ENCODE assay signal across 8 cellular contexts in genomic region chr4:1548812-1549637, GRCh38.
DNase-seq lines count a peak whose midpoint lies in the region; ATAC-seq and TF ChIP-seq lines count a peak whose summit lies in the region.
"Not testable (repeated sequence)": the region's sequence is repeated elsewhere in the genome, so short reads cannot be mapped to it uniquely, and the experiment has no call there.

No MANE protein-coding gene starts in this region.

- H3K9me3 ChIP-seq in CD8-positive, alpha-beta T cell (ENCODE audit: low read length); OCI-LY7 (ENCODE audit: low read length); mammary epithelial cell (replicated peaks; ENCODE audit: insufficient read depth, low read length); hepatocyte (ENCODE audit: low read depth): not testable (repeated sequence)

- not testable (repeated sequence) for H3K9me2 ChIP-seq in OCI-LY7 (ENCODE audit: insufficient read depth, low read length); hepatocyte (replicated peaks; ENCODE audit: insufficient read depth)

- H3K27ac Mint-ChIP-seq in CD8-positive, alpha-beta T cell; HFFc6; progenitor cell of endocrine pancreas; stimulated activated memory B cell treated with anti-CD40 and anti-IgM and Interleukin-4, amounts not matched to agents 10 μg/mL and 1 μg/mL and 100 μg/mL, for 72 hours: not testable (repeated sequence)

- in situ Hi-C loops in mammary epithelial cell (cut with MboI; ENCODE audit: low sequenced_read_pairs in 2 of 2), result not testable (repeated sequence)

- not testable (repeated sequence) for H3K4me3 ChIP-seq in CD8-positive, alpha-beta T cell (ENCODE audit: low read depth, low read length); OCI-LY7 (ENCODE audit: low read depth, low read length, poor library complexity, severe bottlenecking); mammary epithelial cell (replicated peaks in 1 of 3; ENCODE audit: insufficient read depth in 1 of 3, low read depth in 2 of 3, low read length in 3 of 3); hepatocyte

- peak overlapping the region; percentile 20 for H3K4me3 Mint-ChIP-seq in CD8-positive, alpha-beta T cell
- peak overlapping the region; percentile 75 for H3K4me3 Mint-ChIP-seq in HFFc6
- not testable (repeated sequence) for H3K4me3 Mint-ChIP-seq in progenitor cell of endocrine pancreas (ENCODE audit: low read depth)
- peak overlapping the region; percentile 36 for H3K4me3 Mint-ChIP-seq in stimulated activated memory B cell treated with anti-CD40 and anti-IgM and Interleukin-4, amounts not matched to agents 10 μg/mL and 1 μg/mL and 100 μg/mL, for 72 hours

- not testable (repeated sequence) for H4K20me1 ChIP-seq in OCI-LY7 (ENCODE audit: insufficient read depth, low read length); mammary epithelial cell (ENCODE audit: insufficient read depth, low read length); hepatocyte (ENCODE audit: insufficient read depth, poor library complexity, severe bottlenecking)

- TF ChIP-seq CTCF in CD8-positive, alpha-beta T cell (IDR thresholded peaks at IDR 0.05), result peak; percentile 97
- TF ChIP-seq CTCF in HFFc6 (IDR thresholded peaks at IDR 0.05) (peak; percentile 98), OCI-LY7 (conservative IDR thresholded peaks at IDR 0.05; ENCODE audit: low read length) (peak; percentile 86), mammary epithelial cell (conservative IDR thresholded peaks at IDR 0.05 in 1 of 2, IDR thresholded peaks at IDR 0.05 in 1 of 2; ENCODE audit: extremely low read depth in 1 of 2, insufficient read depth in 1 of 2, low read depth in 1 of 2, low read length in 2 of 2) (peak; percentile 51 to 76), hepatocyte (IDR thresholded peaks at IDR 0.05; ENCODE audit: poor library complexity) (peak; percentile 90), progenitor cell of endocrine pancreas (IDR thresholded peaks at IDR 0.05; ENCODE audit: unreplicated experiment) (peak; percentile 92)

- H3K36me3 Mint-ChIP-seq in CD8-positive, alpha-beta T cell; HFFc6 (ENCODE audit: low read depth); progenitor cell of endocrine pancreas (ENCODE audit: insufficient read depth); stimulated activated memory B cell treated with anti-CD40 and anti-IgM and Interleukin-4, amounts not matched to agents 10 μg/mL and 1 μg/mL and 100 μg/mL, for 72 hours: not testable (repeated sequence)

- BruUV-seq in OCI-LY7 (replicated peaks; lab: Mats Ljungman, UMichigan); mammary epithelial cell (replicated peaks; lab: Mats Ljungman, UMichigan): not testable (repeated sequence)

- not testable (repeated sequence) for H3K27me3 Mint-ChIP-seq in CD8-positive, alpha-beta T cell (ENCODE audit: low read depth)
- peaks cover 14% of the 10 kb centered on the region for H3K27me3 Mint-ChIP-seq in HFFc6 (ENCODE audit: insufficient read depth)
- H3K27me3 Mint-ChIP-seq in progenitor cell of endocrine pancreas, result peaks cover 18% of the 10 kb centered on the region
- peaks cover 63% of the 10 kb centered on the region for H3K27me3 Mint-ChIP-seq in stimulated activated memory B cell treated with anti-CD40 and anti-IgM and Interleukin-4, amounts not matched to agents 10 μg/mL and 1 μg/mL and 100 μg/mL, for 72 hours

- peak; percentile 35 to 80 (median 52) for DNase-seq in CD8-positive, alpha-beta T cell
- not testable (repeated sequence) for DNase-seq in HFFc6
- peak; percentile 31 for DNase-seq in OCI-LY7 (ENCODE audit: low spot score)
- peak; percentile 88 for DNase-seq in activated CD8-positive, alpha-beta memory T cell treated with anti-CD3 and anti-CD28 coated beads for 24 hours
- DNase-seq in mammary epithelial cell, result peak; percentile 8
- peak; percentile 64 for DNase-seq in hepatocyte (ENCODE audit: low spot score)
- DNase-seq in progenitor cell of endocrine pancreas (ENCODE audit: low spot score, unreplicated experiment), result peak; percentile 74

- not testable (repeated sequence) for H3K4me2 ChIP-seq in OCI-LY7 (ENCODE audit: low read length); mammary epithelial cell (ENCODE audit: insufficient read depth, low read depth, low read length)
- peak overlapping the region; percentile 60 for H3K4me2 ChIP-seq in hepatocyte

- H3K9me3 Mint-ChIP-seq in CD8-positive, alpha-beta T cell; HFFc6; progenitor cell of endocrine pancreas (ENCODE audit: low read depth); stimulated activated memory B cell treated with anti-CD40 and anti-IgM and Interleukin-4, amounts not matched to agents 10 μg/mL and 1 μg/mL and 100 μg/mL, for 72 hours: not testable (repeated sequence)

- H3K9ac ChIP-seq in mammary epithelial cell (ENCODE audit: insufficient read depth, low read length), result not testable (repeated sequence)

- dilution Hi-C loops in mammary epithelial cell (cut with HindIII; ENCODE audit: low sequenced_read_pairs), result not testable (repeated sequence)

- POLR2A ChIA-PET in CD8-positive, alpha-beta T cell (lab: Charles Lee); OCI-LY7 (lab: Charles Lee): not testable (repeated sequence)

- CTCF ChIA-PET in CD8-positive, alpha-beta T cell (lab: Charles Lee), result interaction anchor here (0.6 to 2.7 kb wide), 21 partner anchors 7 to 240 kb away, joined by 3 to 9 read pairs (median 4); no protein-coding TSS in a partner anchor
- CTCF ChIA-PET in OCI-LY7 (lab: Charles Lee; ENCODE audit: unreplicated experiment), result interaction anchor here (0.9 kb wide), 1 partner anchor 25 kb away, joined by 3 read pairs; no protein-coding TSS in a partner anchor
- CTCF ChIA-PET in mammary epithelial cell (lab: Charles Lee; ENCODE audit: low non-redundant PET), result interaction anchor here (0.6 kb wide), 1 partner anchor 263 kb away, joined by 3 read pairs; no protein-coding TSS in a partner anchor

- not testable (repeated sequence) for H3K79me2 ChIP-seq in OCI-LY7 (ENCODE audit: insufficient read depth, low read depth, low read length); mammary epithelial cell (ENCODE audit: insufficient read depth, low read length); hepatocyte

- WGBS in mammary epithelial cell (ENCODE audit: low coverage, missing lambda C conversion rate), result 11% methylated on average over 30 of the region's 35 CpGs
- WGBS in hepatocyte (ENCODE audit: low lambda C conversion rate, missing lambda C conversion rate), result 30% methylated on average over 35 of the region's 35 CpGs

- H3K4me1 ChIP-seq in CD8-positive, alpha-beta T cell (ENCODE audit: insufficient read depth, low read length), result peaks cover 14% of the 10 kb centered on the region
- not testable (repeated sequence) for H3K4me1 ChIP-seq in OCI-LY7 (ENCODE audit: insufficient read depth, low read length, poor library complexity, severe bottlenecking); mammary epithelial cell (ENCODE audit: insufficient read depth, low read length); hepatocyte (ENCODE audit: insufficient read depth)

- not testable (repeated sequence) for H2AFZ ChIP-seq in OCI-LY7 (ENCODE audit: low read length); mammary epithelial cell (ENCODE audit: low read depth, low read length); hepatocyte

- H3K27ac ChIP-seq in CD8-positive, alpha-beta T cell (ENCODE audit: low read depth, low read length); OCI-LY7 (ENCODE audit: low read depth, low read length, poor library complexity, severe bottlenecking); mammary epithelial cell (ENCODE audit: insufficient read depth, low read depth, low read length); hepatocyte: not testable (repeated sequence)

- intact Hi-C loops in CD8-positive, alpha-beta T cell (cut with DNase I, micrococcal nuclease), result loop anchor here in 1 of 2 experiments (2.0 to 5.0 kb wide), 2 partner anchors 32 to 37 kb away; no protein-coding TSS in a partner anchor
- intact Hi-C loops in OCI-LY7 (cut with micrococcal nuclease; ENCODE audit: unreplicated experiment), result loop anchor here (10.0 kb wide), 1 partner anchor 414 kb away; no protein-coding TSS in a partner anchor
- intact Hi-C loops in mammary epithelial cell (cut with micrococcal nuclease), result not testable (repeated sequence)

- ATAC-seq in CD8-positive, alpha-beta T cell, result peak; percentile 92
- peak; percentile 74 for ATAC-seq in stimulated activated memory B cell treated with anti-CD40 and anti-IgM and Interleukin-4, amounts not matched to agents 10 μg/mL and 1 μg/mL and 100 μg/mL, for 72 hours

- not testable (repeated sequence) for H3K36me3 ChIP-seq in CD8-positive, alpha-beta T cell (ENCODE audit: insufficient read depth, low read length); OCI-LY7 (ENCODE audit: insufficient read depth, low read length); mammary epithelial cell (ENCODE audit: insufficient read depth, low read length); hepatocyte (replicated peaks; ENCODE audit: insufficient read depth, low read depth)

- peaks cover 20% of the 10 kb centered on the region for H3K4me1 Mint-ChIP-seq in CD8-positive, alpha-beta T cell (ENCODE audit: low read depth)
- H3K4me1 Mint-ChIP-seq in HFFc6 (ENCODE audit: low read depth); progenitor cell of endocrine pancreas (ENCODE audit: low read depth): not testable (repeated sequence)
- H3K4me1 Mint-ChIP-seq in stimulated activated memory B cell treated with anti-CD40 and anti-IgM and Interleukin-4, amounts not matched to agents 10 μg/mL and 1 μg/mL and 100 μg/mL, for 72 hours, result peaks cover 10% of the 10 kb centered on the region

- H3K27me3 ChIP-seq in CD8-positive, alpha-beta T cell (ENCODE audit: insufficient read depth, low read length); mammary epithelial cell (ENCODE audit: insufficient read depth, low read length); hepatocyte: not testable (repeated sequence)
